8 cellular contexts compared by ENCODE assay signal in the genomic region with DNA sequence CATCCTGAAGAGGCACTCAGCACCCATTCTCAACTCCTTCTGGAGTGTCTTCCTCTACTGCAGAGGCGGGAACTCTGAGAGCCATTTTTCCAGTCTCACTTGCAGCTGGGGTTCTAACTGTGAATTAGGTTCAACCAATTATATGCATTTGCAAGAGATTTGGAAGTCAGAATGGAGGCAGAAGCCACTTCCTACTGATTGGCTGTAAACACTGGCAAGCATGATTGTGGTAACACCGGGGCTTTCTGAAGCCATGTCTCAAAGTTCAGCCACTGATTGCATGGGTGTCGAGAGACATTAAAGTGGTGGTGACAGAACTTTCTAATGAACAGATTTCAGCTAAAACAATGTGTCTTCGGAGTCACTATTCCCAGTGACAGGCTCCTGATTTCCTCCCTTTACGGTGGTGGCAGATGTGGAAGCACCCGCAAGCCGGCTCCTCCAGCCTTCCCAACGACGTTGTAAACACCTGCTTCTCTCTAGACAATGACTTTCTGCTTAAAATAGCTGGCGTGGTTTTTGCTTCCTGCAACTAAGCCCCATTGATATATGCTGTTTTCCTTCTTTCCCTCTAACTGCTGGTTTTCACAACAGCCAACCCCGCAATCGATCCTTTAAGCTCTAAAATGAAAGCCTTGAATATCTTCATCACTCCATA.
A peak's percentile ranks its signal among the peaks of the same experiment; 100 is the strongest.
DNase-seq lines count a peak whose midpoint lies in the region; ATAC-seq, FAIRE-seq and TF ChIP-seq lines count a peak whose summit lies in the region.

No MANE protein-coding gene starts in this region.

- peak; percentile 26 to 38 for ATAC-seq in stimulated activated naive B cell treated with anti-CD40 and anti-IgM and Interleukin-4, amounts not matched to agents 10 μg/mL and 1 μg/mL and 100 μg/mL, for 72 hours (replicated peaks)
- no peak for ATAC-seq in pancreas

- no peaks in the 10 kb centered on the region for H3K27me3 ChIP-seq in pancreas
- no peaks in the 10 kb centered on the region for H3K27me3 ChIP-seq in effector memory CD4-positive, alpha-beta T cell (replicated peaks; ENCODE audit: control insufficient read depth, insufficient read depth, low read length, poor library complexity, severe bottlenecking)

- H3K27ac ChIP-seq in pancreas, result peak overlapping the region in 2 of 4 donors; percentile 80 to 84
- no peak overlapping the region for H3K27ac ChIP-seq in effector memory CD4-positive, alpha-beta T cell (ENCODE audit: insufficient read depth, low read length, poor library complexity, severe bottlenecking)

- no peak overlapping the region for H3K4me3 ChIP-seq in pancreas
- H3K4me3 ChIP-seq in effector memory CD4-positive, alpha-beta T cell (ENCODE audit: insufficient read depth, low read depth, low read length, poor library complexity, severe bottlenecking), result no peak overlapping the region

- 19 to 31% methylated on average over 12 of the region's 12 CpGs for WGBS in pancreas, 2 donors

- DNase-seq in NCI-H510A treated with DMSO at 0.1 percent for 48 hours (lab: John Stamatoyannopoulos, UW) (peak; percentile 28), NCI-H510A (lab: John Stamatoyannopoulos, UW) (no peak), NCI-H1092 treated with DMSO at 0.1 percent for 48 hours (lab: John Stamatoyannopoulos, UW) (peak; percentile 54), chondrocyte (ENCODE audit: low spot score) (no peak), AML-193 (lab: John Stamatoyannopoulos, UW) (no peak), pancreas (no peak)
- no peak for DNase-seq in stimulated activated naive B cell treated with anti-CD40 and anti-IgM and Interleukin-4, amounts not matched to agents 10 μg/mL and 1 μg/mL and 100 μg/mL, for 72 hours
- no peak for DNase-seq in effector memory CD4-positive, alpha-beta T cell

- peaks cover 42% of the 10 kb centered on the region for H3K4me1 Mint-ChIP-seq in chondrocyte (ENCODE audit: low read depth)
- peaks cover 62 to 83% of the 10 kb centered on the region in 2 donors for H3K4me1 Mint-ChIP-seq in stimulated activated naive B cell treated with anti-CD40 and anti-IgM and Interleukin-4, amounts not matched to agents 10 μg/mL and 1 μg/mL and 100 μg/mL, for 72 hours

- no peaks in the 10 kb centered on the region for H3K27me3 Mint-ChIP-seq in chondrocyte (ENCODE audit: low read depth)
- no peaks in the 10 kb centered on the region for H3K27me3 Mint-ChIP-seq in stimulated activated naive B cell treated with anti-CD40 and anti-IgM and Interleukin-4, amounts not matched to agents 10 μg/mL and 1 μg/mL and 100 μg/mL, for 72 hours

- H3K9me3 ChIP-seq in pancreas, result no peaks in the 10 kb centered on the region
- no peaks in the 10 kb centered on the region for H3K9me3 ChIP-seq in effector memory CD4-positive, alpha-beta T cell (ENCODE audit: control insufficient read depth, low read length)

- H3K4me1 ChIP-seq in pancreas, result peaks cover 21 to 52% (median 36%) of the 10 kb centered on the region in 3 donors
- peaks cover 12% of the 10 kb centered on the region for H3K4me1 ChIP-seq in effector memory CD4-positive, alpha-beta T cell (ENCODE audit: control insufficient read depth, insufficient read depth, low read length, poor library complexity, severe bottlenecking)

- H3K27ac Mint-ChIP-seq in chondrocyte (ENCODE audit: unreplicated experiment), result peak overlapping the region; percentile 88
- H3K27ac Mint-ChIP-seq in stimulated activated naive B cell treated with anti-CD40 and anti-IgM and Interleukin-4, amounts not matched to agents 10 μg/mL and 1 μg/mL and 100 μg/mL, for 72 hours, result peak overlapping the region; percentile 80

- no peak for FAIRE-seq in pancreas (lab: Jason Lieb, UNC)

- H3K4me3 Mint-ChIP-seq in chondrocyte (ENCODE audit: unreplicated experiment), result no peak overlapping the region
- H3K4me3 Mint-ChIP-seq in stimulated activated naive B cell treated with anti-CD40 and anti-IgM and Interleukin-4, amounts not matched to agents 10 μg/mL and 1 μg/mL and 100 μg/mL, for 72 hours, result peak overlapping the region; percentile 59 to 75

- intact Hi-C loops in pancreas (cut with DNase I), result no loop called here

- peaks cover 4% of the 10 kb centered on the region for H3K36me3 Mint-ChIP-seq in chondrocyte (ENCODE audit: low read depth)
- peaks cover 16 to 57% of the 10 kb centered on the region in 2 donors for H3K36me3 Mint-ChIP-seq in stimulated activated naive B cell treated with anti-CD40 and anti-IgM and Interleukin-4, amounts not matched to agents 10 μg/mL and 1 μg/mL and 100 μg/mL, for 72 hours

- peaks cover under 1% of the 10 kb centered on the region for H3K9me3 Mint-ChIP-seq in chondrocyte (ENCODE audit: low read depth)
- peaks cover 2 to 5% of the 10 kb centered on the region in 2 donors for H3K9me3 Mint-ChIP-seq in stimulated activated naive B cell treated with anti-CD40 and anti-IgM and Interleukin-4, amounts not matched to agents 10 μg/mL and 1 μg/mL and 100 μg/mL, for 72 hours

- TF ChIP-seq CTCF in chondrocyte (IDR thresholded peaks at IDR 0.05) (no peak), pancreas (IDR thresholded peaks at IDR 0.05) (no peak)

- H3K36me3 ChIP-seq in pancreas, result no peaks in the 10 kb centered on the region
- peaks cover 6% of the 10 kb centered on the region for H3K36me3 ChIP-seq in effector memory CD4-positive, alpha-beta T cell (ENCODE audit: control insufficient read depth, insufficient read depth, low read length)

Comparison
In these comparisons a context has a peak if more than half of its experiments do, and no peak if none do; other contexts are left out.
1. DNase-seq: peak in NCI-H510A treated with DMSO at 0.1 percent for 48 hours (single experiment) and NCI-H1092 treated with DMSO at 0.1 percent for 48 hours (single experiment); none in NCI-H510A (single experiment), chondrocyte (single experiment), stimulated activated naive B cell treated with anti-CD40 and anti-IgM and Interleukin-4, amounts not matched to agents 10 μg/mL and 1 μg/mL and 100 μg/mL, for 72 hours (single experiment), AML-193 (0 of 2), pancreas (0 of 6) and effector memory CD4-positive, alpha-beta T cell (0 of 3).
2. ATAC-seq: peak in stimulated activated naive B cell treated with anti-CD40 and anti-IgM and Interleukin-4, amounts not matched to agents 10 μg/mL and 1 μg/mL and 100 μg/mL, for 72 hours (2 of 2); none in pancreas (0 of 4).